1 cellular context compared by ENCODE assay signal in genomic region chr6:43054206-43054943, GRCh38.
TF ChIP-seq lines count a peak whose summit lies in the region.

No MANE protein-coding gene starts in this region.

TF ChIP-seq in H1, 55 proteins besides CTCF, POLR2A, EP300 and RAD21:
- TF ChIP-seq CHD2 (IDR thresholded peaks at IDR 0.05; ENCODE audit: low read length) = no peak
- no peak for TF ChIP-seq CHD7 (IDR thresholded peaks at IDR 0.05; ENCODE audit: insufficient replicate concordance, low read length)
- TF ChIP-seq NRF1 (IDR thresholded peaks at IDR 0.05; ENCODE audit: low read depth, low read length) = no peak
- TF ChIP-seq TEAD4 (IDR thresholded peaks at IDR 0.05; ENCODE audit: low read depth, low read length) = no peak
- no peak for TF ChIP-seq CBX8 (IDR thresholded peaks at IDR 0.05; ENCODE audit: borderline replicate concordance, low read depth, low read length)
- no peak for TF ChIP-seq EZH2 (IDR thresholded peaks at IDR 0.05; ENCODE audit: low read depth, low read length, severe bottlenecking)
- TF ChIP-seq SP2 (IDR thresholded peaks at IDR 0.05; ENCODE audit: low read length) = no peak
- TF ChIP-seq FOSL1 (IDR thresholded peaks at IDR 0.05; ENCODE audit: insufficient read depth, low read depth, low read length) = no peak
- no peak for TF ChIP-seq KDM4A (IDR thresholded peaks at IDR 0.05; ENCODE audit: low read depth, low read length, severe bottlenecking)
- no peak for TF ChIP-seq SUZ12 (IDR thresholded peaks at IDR 0.05; ENCODE audit: low read length)
- no peak for TF ChIP-seq RNF2 (IDR thresholded peaks at IDR 0.05; ENCODE audit: borderline replicate concordance, low read depth, low read length, missing control alignments, poor library complexity, severe bottlenecking)
- TF ChIP-seq SP1 (IDR thresholded peaks at IDR 0.05; ENCODE audit: low read depth, low read length) = no peak
- TF ChIP-seq JUND (IDR thresholded peaks at IDR 0.05; ENCODE audit: low read length) = no peak
